Comparison of ENCODE assay signal across 18 cellular contexts in genomic region chr1:179124866-179125265, GRCh38. TPM values are rescaled to one million over a fixed set of nuclear protein-coding genes. Genes with fewer than 3 reads are reported as not detected.
DNase-seq lines count a peak whose midpoint lies in the region; ATAC-seq, FAIRE-seq and TF ChIP-seq lines count a peak whose summit lies in the region.
"Had no signal": no experiment of that assay in that cellular context is flagged by ENCODE, and none has a peak within 500 bp of the region (broad histone marks: within the 10 kb centered on the region; RNA-seq: fewer than 3 reads in every experiment).

No MANE protein-coding gene starts in this region.

- H3K4me3 Mint-ChIP-seq in Calu3 (ENCODE audit: low read depth, unreplicated experiment), result no peak overlapping the region
- no peak overlapping the region for H3K4me3 Mint-ChIP-seq in stimulated activated effector memory CD8-positive, alpha-beta T cell treated with anti-CD3 and anti-CD28 coated beads, Interleukin-12 subunit alpha, Interleukin-12 subunit beta, amount 100 ng/mL, for 72 hours
- H3K4me3 Mint-ChIP-seq: activated CD4-positive, alpha-beta T cell treated with anti-CD3 and anti-CD28 coated beads, Interleukin-2, amount 10 ng/mL, durations not matched to agents 24 days and 14 days; stimulated activated naive CD8-positive, alpha-beta T cell treated with anti-CD3 and anti-CD28 coated beads, Interleukin-15, amount 100 ng/mL, for 72 hours had no signal

- no peak for ATAC-seq in stimulated activated effector memory CD8-positive, alpha-beta T cell treated with anti-CD3 and anti-CD28 coated beads, Interleukin-12 subunit alpha, Interleukin-12 subunit beta, amount 100 ng/mL, for 72 hours
- ATAC-seq in GM18909 (IDR thresholded peaks at IDR 0.05; ENCODE audit: poor library complexity, unreplicated experiment), result no peak
- ATAC-seq: right lobe of liver; stimulated activated naive CD8-positive, alpha-beta T cell treated with anti-CD3 and anti-CD28 coated beads, Interleukin-15, amount 100 ng/mL, for 72 hours had no signal

- intact Hi-C loops in Calu3 (cut with micrococcal nuclease; ENCODE audit: unreplicated experiment), result loop anchor here (5.0 kb wide), 1 partner anchor 52 kb away; no protein-coding TSS in a partner anchor

- TF ChIP-seq CTCF in Calu3 (IDR thresholded peaks at IDR 0.05; ENCODE audit: unreplicated experiment), result no peak
- TF ChIP-seq CTCF in bronchial epithelial cell (IDR thresholded peaks at IDR 0.05; ENCODE audit: insufficient read depth, low read length, severe bottlenecking), result no peak

- H3K9me3 Mint-ChIP-seq in Calu3 (ENCODE audit: low read depth, unreplicated experiment), result no peaks in the 10 kb centered on the region
- H3K9me3 Mint-ChIP-seq in stimulated activated effector memory CD8-positive, alpha-beta T cell treated with anti-CD3 and anti-CD28 coated beads, Interleukin-12 subunit alpha, Interleukin-12 subunit beta, amount 100 ng/mL, for 72 hours, result no peaks in the 10 kb centered on the region
- H3K9me3 Mint-ChIP-seq: activated CD4-positive, alpha-beta T cell treated with anti-CD3 and anti-CD28 coated beads, Interleukin-2, amount 10 ng/mL, durations not matched to agents 24 days and 14 days; stimulated activated naive CD8-positive, alpha-beta T cell treated with anti-CD3 and anti-CD28 coated beads, Interleukin-15, amount 100 ng/mL, for 72 hours had no signal

- peaks cover 7% of the 10 kb centered on the region for H3K36me3 ChIP-seq in bronchial epithelial cell (ENCODE audit: control insufficient read depth, insufficient read depth, low read length)
- H3K36me3 ChIP-seq: colonic mucosa, right lobe of liver had no signal

- no peak overlapping the region for H3K4me3 ChIP-seq in bronchial epithelial cell (ENCODE audit: low read depth, low read length)
- H3K4me3 ChIP-seq: colonic mucosa, right lobe of liver had no signal

- no peak for DNase-seq in Calu3
- DNase-seq in NCI-H226, result peak; percentile 73
- DNase-seq in bronchial epithelial cell (ENCODE audit: low read depth), result peak; percentile 64
- DNase-seq in kidney tubule cell (ENCODE audit: low spot score), result peak; percentile 75
- DNase-seq in SIG-M5 treated with dmso at 0.1 percent for 504 hours (lab: John Stamatoyannopoulos, UW; ENCODE audit: unreplicated experiment), result no peak
- no peak for DNase-seq in middle frontal gyrus (ENCODE audit: extremely low spot score, low spot score)
- no peak for DNase-seq in stimulated activated effector memory CD8-positive, alpha-beta T cell treated with anti-CD3 and anti-CD28 coated beads, Interleukin-12 subunit alpha, Interleukin-12 subunit beta, amount 100 ng/mL, for 72 hours (ENCODE audit: low spot score in 2 of 2)
- DNase-seq: activated CD4-positive, alpha-beta T cell treated with anti-CD3 and anti-CD28 coated beads, Interleukin-2, amount 10 ng/mL, durations not matched to agents 24 days and 14 days; activated gamma-delta T cell treated with Interleukin-2 at 50 U/mL for 16 hours; colonic mucosa; NCI-H1105; NCI-H2107; NCI-H526; right lobe of liver; stimulated activated CD4-positive, alpha-beta T cell treated with anti-CD3 and anti-CD28 coated beads, Interleukin-1b, Interleukin-23, amount 100 ng/mL, for 48 hours; stimulated activated naive CD8-positive, alpha-beta T cell treated with anti-CD3 and anti-CD28 coated beads, Interleukin-15, amount 100 ng/mL, for 72 hours had no signal

- no peaks in the 10 kb centered on the region for H3K27me3 Mint-ChIP-seq in Calu3 (ENCODE audit: unreplicated experiment)
- H3K27me3 Mint-ChIP-seq: activated CD4-positive, alpha-beta T cell treated with anti-CD3 and anti-CD28 coated beads, Interleukin-2, amount 10 ng/mL, durations not matched to agents 24 days and 14 days; stimulated activated naive CD8-positive, alpha-beta T cell treated with anti-CD3 and anti-CD28 coated beads, Interleukin-15, amount 100 ng/mL, for 72 hours had no signal

- no peaks in the 10 kb centered on the region for H3K27me3 ChIP-seq in bronchial epithelial cell (ENCODE audit: control insufficient read depth, insufficient read depth, low read length)
- H3K27me3 ChIP-seq: colonic mucosa, right lobe of liver had no signal

- peak overlapping the region; percentile 60 for H3K27ac Mint-ChIP-seq in Calu3 (ENCODE audit: unreplicated experiment)
- H3K27ac Mint-ChIP-seq in stimulated activated effector memory CD8-positive, alpha-beta T cell treated with anti-CD3 and anti-CD28 coated beads, Interleukin-12 subunit alpha, Interleukin-12 subunit beta, amount 100 ng/mL, for 72 hours, result no peak overlapping the region
- H3K27ac Mint-ChIP-seq: activated CD4-positive, alpha-beta T cell treated with anti-CD3 and anti-CD28 coated beads, Interleukin-2, amount 10 ng/mL, durations not matched to agents 24 days and 14 days had no signal

- peaks cover 70% of the 10 kb centered on the region for H3K36me3 Mint-ChIP-seq in Calu3 (ENCODE audit: insufficient read depth, unreplicated experiment)
- peaks cover 24% of the 10 kb centered on the region for H3K36me3 Mint-ChIP-seq in stimulated activated effector memory CD8-positive, alpha-beta T cell treated with anti-CD3 and anti-CD28 coated beads, Interleukin-12 subunit alpha, Interleukin-12 subunit beta, amount 100 ng/mL, for 72 hours

- FAIRE-seq in bronchial epithelial cell (lab: Jason Lieb, UNC), result no peak
- FAIRE-seq: urothelium cell line had no signal

- peaks cover 60% of the 10 kb centered on the region for H3K4me1 Mint-ChIP-seq in Calu3 (ENCODE audit: low read depth, unreplicated experiment)
- peaks cover 11% of the 10 kb centered on the region for H3K4me1 Mint-ChIP-seq in stimulated activated effector memory CD8-positive, alpha-beta T cell treated with anti-CD3 and anti-CD28 coated beads, Interleukin-12 subunit alpha, Interleukin-12 subunit beta, amount 100 ng/mL, for 72 hours

- no TSS peak for BruUV-seq in Calu3 (replicated peaks; lab: Mats Ljungman, UMichigan)

- CTCF ChIA-PET in Calu3 (lab: Charles Lee), result no interaction called here

RNA-seq across cellular contexts. Expression of gene TOR3A, which starts 43.0 kb away (rescaled TPM):
- total RNA-seq in Calu3 (2022) (38.8 and 40.0 TPM in 2 replicates), bronchial epithelial cell (14.0 and 17.0 TPM in 2 replicates)

Comparison
In these comparisons a context has a peak if more than half of its experiments do, and no peak if none do; other contexts are left out.
1. DNase-seq: peak in NCI-H226 (single experiment), bronchial epithelial cell (single experiment) and kidney tubule cell (single experiment); none in Calu3 (single experiment), SIG-M5 treated with dmso at 0.1 percent for 504 hours (single experiment), middle frontal gyrus (single experiment) and stimulated activated effector memory CD8-positive, alpha-beta T cell treated with anti-CD3 and anti-CD28 coated beads, Interleukin-12 subunit alpha, Interleukin-12 subunit beta, amount 100 ng/mL, for 72 hours (0 of 2).